ENCODE assay signal across 8 cellular contexts in genomic region chr9:33374634-33375237, GRCh38. TPM values are rescaled to one million over a fixed set of nuclear protein-coding genes. Genes with fewer than 3 reads are reported as not detected.
DNase-seq lines count a peak whose midpoint lies in the region; ATAC-seq and TF ChIP-seq lines count a peak whose summit lies in the region.

No MANE protein-coding gene starts in this region.

- peak; percentile 87 for TF ChIP-seq CTCF in LNCAP (IDR thresholded peaks at IDR 0.05)
- peak; percentile 96 for TF ChIP-seq CTCF in type B pancreatic cell (conservative IDR thresholded peaks at IDR 0.05)

- ATAC-seq in SK-N-SH treated with all-trans-retinoic acid at 6 μM for 48 hours (peak; percentile 93), Right ventricle myocardium inferior (peak; percentile 80)

- DNase-seq in AG20443 (ENCODE audit: low spot score) (peak; percentile 89), GM19240 (ENCODE audit: insufficient read length, low spot score) (peak; percentile 47), Right ventricle myocardium inferior (ENCODE audit: missing footprints) (no peak), pons (ENCODE audit: low spot score) (peak; percentile 86), type B pancreatic cell (ENCODE audit: extremely low spot score, unreplicated experiment) (no peak)

- no peaks in the 10 kb centered on the region for H3K27me3 Mint-ChIP-seq in activated naive CD8-positive, alpha-beta T cell
- H3K27me3 Mint-ChIP-seq in type B pancreatic cell = no peaks in the 10 kb centered on the region

- peaks cover 3% of the 10 kb centered on the region for H3K36me3 Mint-ChIP-seq in activated naive CD8-positive, alpha-beta T cell
- H3K36me3 Mint-ChIP-seq in type B pancreatic cell = peaks cover 3% of the 10 kb centered on the region

- intact Hi-C loops in Right ventricle myocardium inferior (cut with DNase I) = loop anchor here (1.0 to 10.0 kb wide), 5 partner anchors 41 to 140 kb away; no protein-coding TSS in a partner anchor

- peaks cover 12% of the 10 kb centered on the region for H3K4me1 Mint-ChIP-seq in activated naive CD8-positive, alpha-beta T cell (ENCODE audit: low read depth)
- peaks cover 33% of the 10 kb centered on the region for H3K4me1 Mint-ChIP-seq in type B pancreatic cell (ENCODE audit: unreplicated experiment)

- no peak overlapping the region for H3K27ac Mint-ChIP-seq in activated naive CD8-positive, alpha-beta T cell
- H3K27ac Mint-ChIP-seq in type B pancreatic cell = peak overlapping the region; percentile 73

- H3K9me3 Mint-ChIP-seq in activated naive CD8-positive, alpha-beta T cell (ENCODE audit: low read depth) = no peaks in the 10 kb centered on the region
- H3K9me3 Mint-ChIP-seq in type B pancreatic cell = no peaks in the 10 kb centered on the region

- H3K4me3 Mint-ChIP-seq in activated naive CD8-positive, alpha-beta T cell = peak overlapping the region; percentile 55
- peak overlapping the region; percentile 65 for H3K4me3 Mint-ChIP-seq in type B pancreatic cell

TF ChIP-seq in SK-N-SH treated with all-trans-retinoic acid at 6 μM for 48 hours, 23 proteins besides CTCF, POLR2A, EP300 and RAD21:
- TF ChIP-seq ZNF70 (CRISPR knock-in tag; IDR thresholded peaks at IDR 0.05) (no peak), PPARA (CRISPR knock-in tag; IDR thresholded peaks at IDR 0.05; ENCODE audit: borderline replicate concordance) (no peak), SNAI2 (CRISPR knock-in tag; IDR thresholded peaks at IDR 0.05) (no peak), ISL1 (CRISPR knock-in tag; IDR thresholded peaks at IDR 0.05) (no peak), ARNTL (CRISPR knock-in tag; IDR thresholded peaks at IDR 0.05; ENCODE audit: borderline replicate concordance, low read depth) (no peak), PATZ1 (CRISPR knock-in tag; IDR thresholded peaks at IDR 0.05; ENCODE audit: borderline replicate concordance) (no peak), ZFP30 (CRISPR knock-in tag; IDR thresholded peaks at IDR 0.05) (no peak), GLIS3 (CRISPR knock-in tag; IDR thresholded peaks at IDR 0.05) (no peak), ESRRG (CRISPR knock-in tag; IDR thresholded peaks at IDR 0.05) (no peak), TSHZ2 (CRISPR knock-in tag; IDR thresholded peaks at IDR 0.05) (no peak), BACH2 (CRISPR knock-in tag; IDR thresholded peaks at IDR 0.05; ENCODE audit: borderline replicate concordance) (no peak), POU6F1 (CRISPR knock-in tag; IDR thresholded peaks at IDR 0.05; ENCODE audit: borderline replicate concordance, low read depth) (no peak), CSDC2 (CRISPR knock-in tag; IDR thresholded peaks at IDR 0.05) (no peak), TCF4 (CRISPR knock-in tag; IDR thresholded peaks at IDR 0.05; ENCODE audit: borderline replicate concordance) (no peak), CSRNP3 (CRISPR knock-in tag; IDR thresholded peaks at IDR 0.05) (no peak), ZNF565 (CRISPR knock-in tag; conservative IDR thresholded peaks at IDR 0.05; ENCODE audit: low read depth) (no peak), ZC3H10 (CRISPR knock-in tag; IDR thresholded peaks at IDR 0.05) (no peak), ZFP3 (CRISPR knock-in tag; IDR thresholded peaks at IDR 0.05) (no peak), TOX (CRISPR knock-in tag; IDR thresholded peaks at IDR 0.05; ENCODE audit: borderline replicate concordance) (no peak), RARB (CRISPR knock-in tag; IDR thresholded peaks at IDR 0.05) (no peak)

RNA-seq across cellular contexts. Expression of gene AQP7, which starts 27.6 kb away (rescaled TPM):
- total RNA-seq in Right ventricle myocardium inferior (147 TPM), type B pancreatic cell (ENCODE audit: low replicate concordance) (3.7 and 5.0 TPM in 2 replicates)

Comparison
In these comparisons a context has a peak if more than half of its experiments do, and no peak if none do; other contexts are left out.
1. DNase-seq: peak in AG20443 (single experiment), GM19240 (single experiment) and pons (single experiment); none in Right ventricle myocardium inferior (single experiment) and type B pancreatic cell (single experiment).
2. RNA of gene AQP7, which starts 27.6 kb away (total RNA-seq): 147 TPM in Right ventricle myocardium inferior (single experiment); 3.7 to 5.0 TPM in type B pancreatic cell; every median in the first group is over 10 times any median in the second.